ENCODE assay signal across 8 cellular contexts in the genomic region with DNA sequence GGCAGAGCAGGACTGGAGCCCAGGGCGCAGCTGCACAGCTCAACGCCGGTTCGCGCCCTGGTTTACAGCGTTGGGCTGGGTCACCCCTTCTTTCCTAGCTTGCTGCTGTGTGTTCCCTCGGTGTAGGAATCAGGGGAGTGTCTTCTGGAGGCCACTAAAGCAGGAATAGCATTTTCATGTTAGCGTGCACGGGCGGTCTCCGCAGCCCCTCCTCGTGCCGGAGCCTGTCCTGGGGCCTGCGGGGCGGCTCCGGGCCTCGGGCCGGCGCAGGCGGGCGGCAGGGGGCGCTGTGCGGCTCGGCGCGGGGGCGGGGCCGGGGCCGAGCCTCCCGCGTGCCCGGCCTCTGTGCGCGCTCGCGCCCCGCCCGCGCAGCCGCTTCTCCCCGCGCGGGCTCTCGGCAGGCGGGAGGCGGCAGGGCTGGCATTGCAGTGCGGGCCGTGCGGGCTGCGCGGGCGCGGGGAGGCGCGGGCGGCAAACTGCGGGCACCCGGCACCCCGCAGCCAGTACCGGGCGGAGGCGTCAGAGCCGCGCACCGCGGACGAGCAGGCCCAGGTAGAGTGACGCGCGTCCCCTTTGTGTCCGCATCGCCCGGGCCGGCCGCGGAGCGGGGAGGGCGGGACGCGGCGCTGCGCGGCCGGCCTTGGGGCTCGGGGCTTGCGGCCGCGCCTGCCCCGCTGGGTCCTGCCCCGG. TPM values are rescaled to one million over a fixed set of nuclear protein-coding genes. Genes with fewer than 3 reads are reported as not detected.
A peak's percentile ranks its signal among the peaks of the same experiment; 100 is the strongest.
DNase-seq lines count a peak whose midpoint lies in the region; ATAC-seq and TF ChIP-seq lines count a peak whose summit lies in the region.

Gene RNF144A (plus strand): TSS at position 342 of the 690 bp plus-strand sequence. CDS start 79,515 bp downstream, outside the sequence.

- peak within 1 kb of the TSS; percentile 79 for H3K4me3 Mint-ChIP-seq in activated naive CD8-positive, alpha-beta T cell treated with anti-CD3 and anti-CD28 coated beads, Interleukin-2, amount 50 U/mL, for 24 hours

- H3K27ac ChIP-seq in psoas muscle (peak within 1 kb of the TSS; percentile 77), uterus (peak within 1 kb of the TSS; percentile 86)

- peaks cover 25% of the 10 kb centered on the region for H3K4me1 ChIP-seq in psoas muscle
- H3K4me1 ChIP-seq in uterus = peaks cover 0 to 11% of the 10 kb centered on the region in 2 donors

- H3K9me3 Mint-ChIP-seq in activated naive CD8-positive, alpha-beta T cell treated with anti-CD3 and anti-CD28 coated beads, Interleukin-2, amount 50 U/mL, for 24 hours = no peaks in the 10 kb centered on the region

- H3K4me1 Mint-ChIP-seq in activated naive CD8-positive, alpha-beta T cell treated with anti-CD3 and anti-CD28 coated beads, Interleukin-2, amount 50 U/mL, for 24 hours = peaks cover 77% of the 10 kb centered on the region

- peak; percentile 37 for DNase-seq in DMS53 treated with DMSO at 0.1 percent for 48 hours (lab: John Stamatoyannopoulos, UW; ENCODE audit: unreplicated experiment)
- DNase-seq in HuH-7.5 (ENCODE audit: low spot score) = peak; percentile 74
- peak; percentile 51 for DNase-seq in SKM-1 treated with dmso at 0.1 percent for 144 hours (lab: John Stamatoyannopoulos, UW; ENCODE audit: unreplicated experiment)
- peak; percentile 83 for DNase-seq in activated naive CD8-positive, alpha-beta T cell treated with anti-CD3 and anti-CD28 coated beads, Interleukin-2, amount 50 U/mL, for 24 hours
- peak; percentile 61 for DNase-seq in left cardiac atrium
- DNase-seq in psoas muscle = peak; percentile 71 to 81
- DNase-seq in uterus = peak; percentile 51 to 74

- no peaks in the 10 kb centered on the region for H3K27me3 Mint-ChIP-seq in activated naive CD8-positive, alpha-beta T cell treated with anti-CD3 and anti-CD28 coated beads, Interleukin-2, amount 50 U/mL, for 24 hours

- intact Hi-C loops in left cardiac atrium (cut with DNase I) (loop anchor here (5.0 kb wide), 2 partner anchors 110 to 115 kb away; no protein-coding TSS in a partner anchor), psoas muscle (cut with DNase I) (loop anchor here (5.0 kb wide), 2 partner anchors 95 to 115 kb away; no protein-coding TSS in a partner anchor), uterus (cut with DNase I; ENCODE audit: low total_unique reads) (loop anchor here (10.0 kb wide), 1 partner anchor 118 kb away; no protein-coding TSS in a partner anchor)

- peaks cover 16% of the 10 kb centered on the region for H3K36me3 Mint-ChIP-seq in activated naive CD8-positive, alpha-beta T cell treated with anti-CD3 and anti-CD28 coated beads, Interleukin-2, amount 50 U/mL, for 24 hours (ENCODE audit: low read depth)

- ATAC-seq in GM21447 (IDR thresholded peaks at IDR 0.05; ENCODE audit: unreplicated experiment) = peak; percentile 73
- peak; percentile 67 for ATAC-seq in activated naive CD8-positive, alpha-beta T cell treated with anti-CD3 and anti-CD28 coated beads, Interleukin-2, amount 50 U/mL, for 24 hours
- peak; percentile 88 to 96 for ATAC-seq in left cardiac atrium
- peak; percentile 90 to 91 (median 91) for ATAC-seq in psoas muscle

- H3K9me3 ChIP-seq in psoas muscle = no peaks in the 10 kb centered on the region
- H3K9me3 ChIP-seq in uterus = no peaks in the 10 kb centered on the region

- 3 to 14% (median 8%) methylated on average over 27 to 90 of the region's 90 CpGs for WGBS in psoas muscle, 3 donors

- H3K27me3 ChIP-seq in psoas muscle (ENCODE audit: insufficient read depth in 3 of 3, low read length in 2 of 3) (no peaks in the 10 kb centered on the region), uterus (no peaks in the 10 kb centered on the region)

- H3K4me3 ChIP-seq in psoas muscle (peak within 1 kb of the TSS; percentile 86), uterus (peak within 1 kb of the TSS; percentile 43 to 94)

- peak within 1 kb of the TSS; percentile 69 for H3K27ac Mint-ChIP-seq in activated naive CD8-positive, alpha-beta T cell treated with anti-CD3 and anti-CD28 coated beads, Interleukin-2, amount 50 U/mL, for 24 hours

- peak; percentile 41 to 68 for TF ChIP-seq POLR2A in uterus (IDR thresholded peaks at IDR 0.05)

- no peaks in the 10 kb centered on the region for H3K36me3 ChIP-seq in psoas muscle (ENCODE audit: insufficient read depth in 1 of 2, low read depth in 1 of 2)
- no peaks in the 10 kb centered on the region for H3K36me3 ChIP-seq in uterus

- TF ChIP-seq CTCF in psoas muscle (IDR thresholded peaks at IDR 0.05) (peak; percentile 65), uterus (IDR thresholded peaks at IDR 0.05) (peak; percentile 21 to 77 (median 62))

RNA-seq across cellular contexts. Expression of gene RNF144A, which starts in this region (rescaled TPM):
- total RNA-seq in left cardiac atrium (10 to 100 TPM in 1 of 2 donors, 1 to 10 TPM in 1; 4.4 to 10.4 TPM), psoas muscle (10 to 100 TPM in 2 of 4 donors, 1 to 10 TPM in 2; 8.2 to 15.6 (median 11.9) TPM), uterus (100 to 1,000 TPM in 1 of 4 donors, 10 to 100 TPM in 3; 22.5 to 103 (median 63.0) TPM)
- polyA plus RNA-seq in psoas muscle = 1 to 10 TPM; 2.4 to 8.7 (median 5.4) TPM

Comparison
In these comparisons a context has a peak if more than half of its experiments do, and no peak if none do; other contexts are left out.
1. Peak in every context shown above with its lines: DNase-seq, ATAC-seq, H3K4me3 ChIP-seq and H3K27ac ChIP-seq.